Comparison of ENCODE assay signal across 12 cellular contexts in the genomic region with DNA sequence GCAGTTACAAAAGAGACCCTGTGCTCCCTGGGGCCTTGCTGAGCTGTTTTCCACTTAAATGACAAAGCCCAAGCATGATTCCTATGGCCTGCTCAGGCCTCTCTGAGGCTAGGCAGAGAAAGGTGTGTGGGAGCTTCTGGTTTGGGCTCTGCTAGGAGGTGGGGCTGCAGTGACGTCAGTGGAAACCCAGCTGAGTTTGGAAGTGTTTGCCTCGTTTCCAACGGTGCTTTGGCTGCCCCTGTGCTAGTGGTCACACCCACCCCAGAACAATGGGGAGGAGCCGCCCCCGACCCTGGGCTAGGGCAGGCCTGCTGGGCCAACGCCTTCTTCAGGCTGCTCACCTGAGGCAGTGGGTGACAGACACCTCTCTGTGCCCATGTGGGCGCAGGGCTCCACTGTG. TPM values are rescaled to one million over a fixed set of nuclear protein-coding genes. Genes with fewer than 3 reads are reported as not detected.
DNase-seq lines count a peak whose midpoint lies in the region; ATAC-seq and TF ChIP-seq lines count a peak whose summit lies in the region.
"Had no signal": no experiment of that assay in that cellular context is flagged by ENCODE, and none has a peak within 500 bp of the region (broad histone marks: within the 10 kb centered on the region; RNA-seq: fewer than 3 reads in every experiment).

No MANE protein-coding gene starts in this region.

- CTCF ChIA-PET in GM10248 (lab: Yijun Ruan, JAX) = interaction anchor here (0.9 to 1.4 kb wide), 2 partner anchors 11 to 16 kb away, joined by 3 to 5 read pairs; no protein-coding TSS in a partner anchor

- DNase-seq in COR-L47 (lab: John Stamatoyannopoulos, UW) = peak; percentile 32
- DNase-seq in NCI-H69 (lab: John Stamatoyannopoulos, UW) = peak; percentile 92
- DNase-seq in fibroblast of pulmonary artery (ENCODE audit: low read depth) = peak; percentile 41
- DNase-seq in mesendoderm = peak; percentile 97
- no peak for DNase-seq in GM10248 (ENCODE audit: extremely low spot score)
- DNase-seq in NCI-H1436 treated with DMSO at 0.1 percent for 48 hours (lab: John Stamatoyannopoulos, UW) = no peak
- DNase-seq: activated T-cell treated with anti-CD3 and anti-CD28 coated beads, Interleukin-2, amount 50 U/mL, for 4 hours; NCI-H524 treated with DMSO at 0.1 percent for 48 hours; trophoblast cell had no signal

- H3K9ac ChIP-seq in mesendoderm (ENCODE audit: low read length) = no peak overlapping the region

- no CpG with 5 or more reads among the region's 7 CpGs for WGBS in mesendoderm (ENCODE audit: extremely low coverage, insufficient coverage, low lambda C conversion rate)

- ATAC-seq in GM19023 (IDR thresholded peaks at IDR 0.05; ENCODE audit: unreplicated experiment) (no peak), GM19328 (IDR thresholded peaks at IDR 0.05; ENCODE audit: unreplicated experiment) (no peak)
- ATAC-seq: activated CD4-positive, CD25-positive, alpha-beta regulatory T cell treated with anti-CD3 and anti-CD28 coated beads, Interleukin-2, amount 50 U/mL, for 24 hours; activated T-cell treated with anti-CD3 and anti-CD28 coated beads, Interleukin-2, amount 50 U/mL, for 4 hours had no signal

- H3K27me3 ChIP-seq in mesendoderm (ENCODE audit: insufficient read depth, low read length, poor library complexity) = no peaks in the 10 kb centered on the region

- H3K27ac ChIP-seq in mesendoderm (ENCODE audit: low read depth, low read length) = no peak overlapping the region

- H3K79me1 ChIP-seq in mesendoderm (ENCODE audit: low read length) = no peaks in the 10 kb centered on the region

- H2BK15ac ChIP-seq in mesendoderm (replicated peaks; ENCODE audit: low read depth) = no peak overlapping the region

- no peak overlapping the region for H4K5ac ChIP-seq in mesendoderm (ENCODE audit: low read length)

- no peak overlapping the region for H3K4me2 ChIP-seq in mesendoderm (ENCODE audit: low read length)

- TF ChIP-seq CTCF in fibroblast of pulmonary artery (IDR thresholded peaks at IDR 0.05; ENCODE audit: low read length, missing control alignments) (no peak), GM10248 (IDR thresholded peaks at IDR 0.05; ENCODE audit: control extremely low read depth, extremely low read depth, low read depth, missing control alignments) (no peak)

- H3K4me3 ChIP-seq in fibroblast of pulmonary artery (replicated peaks; ENCODE audit: low read depth, low read length) (no peak overlapping the region), mesendoderm (ENCODE audit: low read length) (no peak overlapping the region)

- no peak overlapping the region for H2BK120ac ChIP-seq in mesendoderm (ENCODE audit: low read depth, low read length)

- no peak overlapping the region for H3K18ac ChIP-seq in mesendoderm (ENCODE audit: low read length)

- H4K8ac ChIP-seq in mesendoderm (ENCODE audit: low read depth, low read length) = no peak overlapping the region

- H3K4ac ChIP-seq in mesendoderm (ENCODE audit: low read depth, low read length) = no peak overlapping the region

- no peak overlapping the region for H3K23ac ChIP-seq in mesendoderm (ENCODE audit: low read length)

- no peak overlapping the region for H2BK5ac ChIP-seq in mesendoderm (ENCODE audit: low read length)

- H3K56ac ChIP-seq in mesendoderm (ENCODE audit: low read length) = no peak overlapping the region

- no peaks in the 10 kb centered on the region for H3K79me2 ChIP-seq in mesendoderm (ENCODE audit: control insufficient read depth, insufficient read depth, low read length)

- peaks cover 8% of the 10 kb centered on the region for H3K4me1 ChIP-seq in mesendoderm (ENCODE audit: control insufficient read depth, low read depth, low read length)

- H3K36me3 ChIP-seq in mesendoderm (ENCODE audit: control insufficient read depth, insufficient read depth, low read length) = no peaks in the 10 kb centered on the region

- H2AK5ac ChIP-seq in mesendoderm (ENCODE audit: low read length) = no peak overlapping the region

- POLR2A ChIA-PET in GM10248 (lab: Yijun Ruan, JAX) = no interaction called here

RNA-seq across cellular contexts. Expression of gene ANGPTL2, which starts 10.4 kb away (rescaled TPM):
- 5.8 TPM for polyA plus RNA-seq in mesendoderm (2013, experiment 1 of 2)
- 6.1 TPM for polyA plus RNA-seq in mesendoderm (2013, experiment 2 of 2)

Comparison
In these comparisons a context has a peak if more than half of its experiments do, and no peak if none do; other contexts are left out.
1. DNase-seq: peak in COR-L47 (single experiment), NCI-H69 (single experiment), fibroblast of pulmonary artery (single experiment) and mesendoderm (single experiment); none in GM10248 (single experiment) and NCI-H1436 treated with DMSO at 0.1 percent for 48 hours (single experiment).